In genomic region chr7:147182859-147183258, GRCh38 we compare ENCODE assay signal across 19 cellular contexts.
"Had no signal": no experiment of that assay in that cellular context is flagged by ENCODE, and none has a peak within 500 bp of the region (broad histone marks: within the 10 kb centered on the region; RNA-seq: fewer than 3 reads in every experiment).

No MANE protein-coding gene starts in this region.

- H3K4me1 Mint-ChIP-seq: naive B cell, neural crest cell had no signal

- H3K4me3 ChIP-seq: heart right ventricle, mucosa of descending colon, prostate gland, skin epidermis, suprapubic skin, vagina had no signal

- H3K27ac Mint-ChIP-seq: naive B cell; stimulated activated naive CD8-positive, alpha-beta T cell treated with anti-CD3 and anti-CD28 coated beads, Interleukin-15, Interleukin-2, amounts not matched to agents 100 ng/mL and 50 ng/mL, for 24 hours had no signal

- H3K4me3 Mint-ChIP-seq: activated T-cell treated with anti-CD3 and anti-CD28 coated beads, Interleukin-2, amount 50 U/mL, for 4 hours; naive B cell; neural crest cell; stimulated activated naive CD8-positive, alpha-beta T cell treated with anti-CD3 and anti-CD28 coated beads, Interleukin-15, Interleukin-2, amounts not matched to agents 100 ng/mL and 50 ng/mL, for 24 hours had no signal

- H3K36me3 Mint-ChIP-seq: naive B cell had no signal

- ATAC-seq: activated T-cell treated with anti-CD3 and anti-CD28 coated beads, Interleukin-2, amount 50 U/mL, for 4 hours; heart right ventricle; mucosa of descending colon; right cardiac atrium had no signal

- DNase-seq: activated CD4-positive, alpha-beta T cell treated with anti-CD3 and anti-CD28 coated beads, Interleukin-2, amount 50 U/mL, for 1 hour; activated CD8-positive, alpha-beta memory T cell treated with anti-CD3 and anti-CD28 coated beads, Interleukin-2, amount 50 U/mL, for 4 hours; activated effector memory CD4-positive, alpha-beta T cell treated with Interleukin-2 at 50 U/mL for 16 hours; activated naive CD4-positive, alpha-beta T cell treated with anti-CD3 and anti-CD28 coated beads, Interleukin-2, amount 50 U/mL, for 16 hours; activated T-cell treated with anti-CD3 and anti-CD28 coated beads, Interleukin-2, amount 50 U/mL, for 4 hours; dermis blood vessel endothelial cell; effector memory CD4-positive, alpha-beta T cell; heart right ventricle; mesenchymal stem cell; mucosa of descending colon; naive B cell; right cardiac atrium; trophoblast cell had no signal

- H3K27me3 Mint-ChIP-seq: naive B cell; stimulated activated naive CD8-positive, alpha-beta T cell treated with anti-CD3 and anti-CD28 coated beads, Interleukin-15, Interleukin-2, amounts not matched to agents 100 ng/mL and 50 ng/mL, for 24 hours had no signal
